ENCODE assay signal across 8 cellular contexts in the genomic region with DNA sequence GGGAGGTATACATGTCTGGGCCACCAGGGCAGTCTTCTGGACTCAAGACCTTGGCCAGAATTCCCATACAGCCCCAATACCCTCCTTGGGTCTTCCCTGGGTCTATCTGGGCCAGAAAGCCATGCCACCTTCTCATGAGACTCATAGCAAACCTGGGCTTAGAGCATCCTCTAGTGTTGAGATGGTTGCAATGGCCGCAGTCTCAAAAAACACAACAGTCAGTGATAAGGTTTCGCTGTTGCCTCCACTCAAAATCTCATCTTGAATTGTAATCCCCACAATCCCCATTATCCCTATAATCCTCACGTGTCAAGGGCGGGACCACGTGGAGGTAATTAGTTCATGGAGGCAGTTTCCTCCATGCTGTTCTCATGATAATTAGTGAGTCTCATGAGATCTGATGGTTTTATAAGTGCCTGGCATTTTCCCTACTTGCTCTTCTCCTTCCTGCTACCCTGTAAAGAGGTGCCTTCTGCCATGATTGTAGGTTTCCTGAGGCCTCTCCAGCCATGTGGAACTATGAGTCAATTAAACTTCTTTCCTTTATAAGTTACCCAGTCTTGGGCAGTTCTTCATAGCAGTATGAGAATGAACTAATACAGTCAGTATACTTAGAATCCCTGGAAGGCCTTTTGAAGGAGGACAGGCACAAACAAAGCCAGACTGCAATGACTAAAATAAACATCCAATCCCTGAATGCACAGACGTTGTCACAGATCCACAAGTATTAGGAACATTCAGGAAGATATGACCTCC.
DNase-seq lines count a peak whose midpoint lies in the region; ATAC-seq and TF ChIP-seq lines count a peak whose summit lies in the region.

No MANE protein-coding gene starts in this region.

- POLR2A ChIA-PET in PC-9 (lab: Charles Lee; ENCODE audit: unreplicated experiment), result no interaction called here

- no peak overlapping the region for H3K27ac Mint-ChIP-seq in neural progenitor cell
- H3K27ac Mint-ChIP-seq in immature natural killer cell, result no peak overlapping the region

- TF ChIP-seq CTCF in PC-9 (conservative IDR thresholded peaks at IDR 0.05) (peak; percentile 60), esophagus squamous epithelium (IDR thresholded peaks at IDR 0.05) (peak in 4 of 6 experiments; percentile 24 to 66 (median 46)), neural progenitor cell (IDR thresholded peaks at IDR 0.05) (peak; percentile 94)

- H3K4me3 Mint-ChIP-seq in neural progenitor cell, result no peak overlapping the region
- no peak overlapping the region for H3K4me3 Mint-ChIP-seq in immature natural killer cell

- H3F3A ChIP-seq in PC-9 (ENCODE audit: insufficient read depth, low read depth), result no peaks in the 10 kb centered on the region
- H3F3A ChIP-seq in neural progenitor cell (ENCODE audit: low read depth), result no peaks in the 10 kb centered on the region

- H3K9ac ChIP-seq in neural progenitor cell, result no peak overlapping the region

- no peaks in the 10 kb centered on the region for H3K4me1 Mint-ChIP-seq in neural progenitor cell
- no peaks in the 10 kb centered on the region for H3K4me1 Mint-ChIP-seq in immature natural killer cell

- H3K9me2 ChIP-seq in PC-9 (ENCODE audit: insufficient read depth), result no peaks in the 10 kb centered on the region

- TF ChIP-seq POLR2A in esophagus squamous epithelium (IDR thresholded peaks at IDR 0.05), result no peak

- no peaks in the 10 kb centered on the region for H3K79me2 ChIP-seq in PC-9 (ENCODE audit: low read depth)
- H3K79me2 ChIP-seq in neural progenitor cell (ENCODE audit: low read depth), result no peaks in the 10 kb centered on the region

- intact Hi-C loops in PC-9 (cut with micrococcal nuclease; ENCODE audit: unreplicated experiment) (no loop called here), esophagus squamous epithelium (cut with DNase I) (no loop called here)

- 57 to 62% methylated on average over 6 of the region's 6 CpGs for WGBS in esophagus squamous epithelium, 2 donors

- no peaks in the 10 kb centered on the region for H3K9me3 ChIP-seq in PC-9 (ENCODE audit: insufficient read depth, low read depth)
- no peaks in the 10 kb centered on the region for H3K9me3 ChIP-seq in esophagus squamous epithelium
- H3K9me3 ChIP-seq in neural progenitor cell (ENCODE audit: low read depth), result no peaks in the 10 kb centered on the region

- H2AFZ ChIP-seq in PC-9 (no peak overlapping the region), neural progenitor cell (replicated peaks) (peak overlapping the region; percentile 64)

- BruUV-seq in PC-9 (replicated peaks; lab: Mats Ljungman, UMichigan), result no TSS peak

- H3K9me3 Mint-ChIP-seq in neural progenitor cell (no peaks in the 10 kb centered on the region), immature natural killer cell (no peaks in the 10 kb centered on the region)

- H3K27me3 ChIP-seq in PC-9 (ENCODE audit: insufficient read depth, low read depth) (no peaks in the 10 kb centered on the region), esophagus squamous epithelium (no peaks in the 10 kb centered on the region), neural progenitor cell (no peaks in the 10 kb centered on the region)

- H3K36me3 Mint-ChIP-seq in neural progenitor cell, result no peaks in the 10 kb centered on the region
- H3K36me3 Mint-ChIP-seq in immature natural killer cell, result no peaks in the 10 kb centered on the region

- H3K27ac ChIP-seq in PC-9 (no peak overlapping the region), esophagus squamous epithelium (no peak overlapping the region), neural progenitor cell (no peak overlapping the region)

- no peak overlapping the region for H3K4me2 ChIP-seq in PC-9
- no peak overlapping the region for H3K4me2 ChIP-seq in neural progenitor cell

- H3K4me1 ChIP-seq in PC-9 (replicated peaks; ENCODE audit: insufficient read depth), result no peaks in the 10 kb centered on the region
- peaks cover 0 to 14% (median 3%) of the 10 kb centered on the region in 3 donors for H3K4me1 ChIP-seq in esophagus squamous epithelium
- H3K4me1 ChIP-seq in neural progenitor cell, result no peaks in the 10 kb centered on the region

- H3K36me3 ChIP-seq in PC-9 (ENCODE audit: low read depth) (no peaks in the 10 kb centered on the region), esophagus squamous epithelium (no peaks in the 10 kb centered on the region), neural progenitor cell (no peaks in the 10 kb centered on the region)

- H3K4me3 ChIP-seq in PC-9, result no peak overlapping the region
- H3K4me3 ChIP-seq in esophagus squamous epithelium, result no peak overlapping the region
- H3K4me3 ChIP-seq in neural progenitor cell, result no peak overlapping the region

- H4K20me1 ChIP-seq in PC-9 (ENCODE audit: insufficient read depth), result no peaks in the 10 kb centered on the region
- no peaks in the 10 kb centered on the region for H4K20me1 ChIP-seq in neural progenitor cell (ENCODE audit: low read depth)

- CTCF ChIA-PET in PC-9 (lab: Charles Lee), result no interaction called here

- H3K27me3 Mint-ChIP-seq in neural progenitor cell (ENCODE audit: insufficient read depth, low read depth) (peaks cover 2% of the 10 kb centered on the region), immature natural killer cell (ENCODE audit: low read depth in 3 of 3) (peaks cover 0 to 7% (median 2%) of the 10 kb centered on the region in 3 donors)

- peak; percentile 18 for DNase-seq in CMK (ENCODE audit: low read depth)
- DNase-seq in PC-9, result no peak
- no peak for DNase-seq in esophagus squamous epithelium (lab: John Stamatoyannopoulos, UW)
- peak; percentile 84 for DNase-seq in neural progenitor cell (ENCODE audit: low spot score)
- no peak for DNase-seq in OCI-M2 (lab: John Stamatoyannopoulos, UW; ENCODE audit: unreplicated experiment)
- no peak for DNase-seq in immature natural killer cell

- peak; percentile 86 for ATAC-seq in GM18502 (IDR thresholded peaks at IDR 0.05; ENCODE audit: poor library complexity, unreplicated experiment)
- peak; percentile 55 for ATAC-seq in HG03196 (IDR thresholded peaks at IDR 0.05; ENCODE audit: unreplicated experiment)

Comparison
In these comparisons a context has a peak if more than half of its experiments do, and no peak if none do; other contexts are left out.
1. DNase-seq: peak in CMK (single experiment) and neural progenitor cell (single experiment); none in PC-9 (0 of 2), esophagus squamous epithelium (single experiment), OCI-M2 (single experiment) and immature natural killer cell (0 of 3).
2. Peak in every context shown above with its lines, with median percentiles within 50 percentile points of each other: CTCF ChIP-seq.